ENCODE assay signal across 13 cellular contexts in genomic region chr2:44825702-44826101, GRCh38.
DNase-seq lines count a peak whose midpoint lies in the region; ATAC-seq and TF ChIP-seq lines count a peak whose summit lies in the region.
"Had no signal": no experiment of that assay in that cellular context is flagged by ENCODE, and none has a peak within 500 bp of the region (broad histone marks: within the 10 kb centered on the region; RNA-seq: fewer than 3 reads in every experiment).

No MANE protein-coding gene starts in this region.

- POLR2A ChIA-PET in RWPE1 (lab: Yijun Ruan, JAX; ENCODE audit: low non-redundant PET) = no interaction called here

- intact Hi-C loops in Right ventricle myocardium inferior (cut with DNase I) = no loop called here

- ATAC-seq in GM19463 (IDR thresholded peaks at IDR 0.05; ENCODE audit: unreplicated experiment) (peak; percentile 83), HG03354 (IDR thresholded peaks at IDR 0.05; ENCODE audit: poor library complexity, severe bottlenecking, unreplicated experiment) (peak; percentile 89), Right ventricle myocardium inferior (no peak)
- ATAC-seq: effector memory CD8-positive, alpha-beta T cell had no signal

- H3K4me3 ChIP-seq in SJCRH30 = no peak overlapping the region
- H3K4me3 ChIP-seq: PC-9, sigmoid colon had no signal

- H3K36me3 ChIP-seq in SJCRH30 = no peaks in the 10 kb centered on the region
- H3K36me3 ChIP-seq: sigmoid colon had no signal

- no peaks in the 10 kb centered on the region for H3K9me3 ChIP-seq in SJCRH30 (replicated peaks)
- H3K9me3 ChIP-seq: sigmoid colon had no signal

- H3K27me3 ChIP-seq in SJCRH30 = no peaks in the 10 kb centered on the region
- H3K27me3 ChIP-seq: sigmoid colon had no signal

- H3K4me1 ChIP-seq in SJCRH30 = peaks cover 19% of the 10 kb centered on the region
- H3K4me1 ChIP-seq: sigmoid colon had no signal

- DNase-seq in ELF-1 (ENCODE audit: low read depth, low spot score) (peak; percentile 17), SJCRH30 (peak; percentile 51 to 76), RWPE1 (ENCODE audit: low spot score) (no peak), AG08395 (ENCODE audit: low spot score) (no peak), Right ventricle myocardium inferior (ENCODE audit: missing footprints) (no peak), iPS-NIHi11 (ENCODE audit: low spot score) (no peak)
- DNase-seq: activated effector memory CD4-positive, alpha-beta T cell treated with anti-CD3 and anti-CD28 coated beads, Interleukin-2, amount 50 U/mL, for 16 hours; effector memory CD8-positive, alpha-beta T cell; NCI-H1694; PC-9; sigmoid colon had no signal

- CTCF ChIA-PET in RWPE1 (lab: Yijun Ruan, JAX) = no interaction called here

- H3K27ac ChIP-seq in SJCRH30 = peak overlapping the region; percentile 3; the same call in 1 of the 2 replicates
- H3K27ac ChIP-seq in RWPE1 = no peak overlapping the region
- H3K27ac ChIP-seq: PC-9, sigmoid colon had no signal

- no peak for TF ChIP-seq CTCF in RWPE1 (conservative IDR thresholded peaks at IDR 0.05; ENCODE audit: low read depth)

Comparison
In these comparisons a context has a peak if more than half of its experiments do, and no peak if none do; other contexts are left out.
1. DNase-seq: peak in ELF-1 (single experiment) and SJCRH30 (2 of 2); none in RWPE1 (single experiment), AG08395 (single experiment), Right ventricle myocardium inferior (single experiment) and iPS-NIHi11 (single experiment).